In the genomic region with DNA sequence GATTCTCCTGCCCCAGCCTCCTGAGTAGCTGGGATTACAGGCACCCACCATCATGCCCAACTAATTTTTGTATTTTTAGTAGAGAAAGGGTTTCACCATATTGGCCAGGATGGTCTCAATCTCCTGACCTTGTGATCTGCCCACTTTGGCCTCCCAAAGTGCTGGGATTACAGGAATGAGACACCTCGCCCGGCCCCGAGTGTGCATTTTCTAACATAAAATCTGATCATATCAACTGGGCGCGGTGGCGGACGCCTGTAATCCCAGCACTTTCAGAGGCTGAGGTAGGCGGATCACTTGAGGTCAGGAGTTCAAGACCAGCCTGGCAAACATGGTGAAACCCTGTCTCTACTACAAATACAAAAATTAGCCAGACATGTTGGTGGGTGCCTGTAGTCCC, we compare ENCODE assay signal across 5 cellular contexts.
DNase-seq lines count a peak whose midpoint lies in the region; TF ChIP-seq lines count a peak whose summit lies in the region.
"Not testable (repeated sequence)": the region's sequence is repeated elsewhere in the genome, so short reads cannot be mapped to it uniquely, and the experiment has no call there.

No MANE protein-coding gene starts in this region.

- H3K27me3 ChIP-seq in colonic mucosa = not testable (repeated sequence)
- H3K27me3 ChIP-seq in esophagus muscularis mucosa = peaks cover 0 to 50% (median 0%) of the 10 kb centered on the region in 4 donors

- not testable (repeated sequence) for TF ChIP-seq POLR2A in esophagus muscularis mucosa (IDR thresholded peaks at IDR 0.05; ENCODE audit: low read depth)

- H3K27me3 Mint-ChIP-seq in chondrocyte (ENCODE audit: low read depth); osteocyte (ENCODE audit: unreplicated experiment): not testable (repeated sequence)

- not testable (repeated sequence) for H3K9me3 ChIP-seq in colonic mucosa
- peaks cover 0 to 23% (median 0%) of the 10 kb centered on the region in 4 donors for H3K9me3 ChIP-seq in esophagus muscularis mucosa

- H3K9me3 Mint-ChIP-seq in chondrocyte (ENCODE audit: low read depth) (peaks cover 57% of the 10 kb centered on the region), osteocyte (ENCODE audit: unreplicated experiment) (peaks cover 60% of the 10 kb centered on the region)

- not testable (repeated sequence) for H3K27ac Mint-ChIP-seq in chondrocyte (ENCODE audit: unreplicated experiment); osteocyte (ENCODE audit: unreplicated experiment)

- 69% methylated on average over 8 of the region's 8 CpGs for WGBS in esophagus muscularis mucosa

- not testable (repeated sequence) for H3K4me1 ChIP-seq in colonic mucosa, esophagus muscularis mucosa

- H3K36me3 ChIP-seq in colonic mucosa, esophagus muscularis mucosa: not testable (repeated sequence)

- not testable (repeated sequence) for TF ChIP-seq EP300 in esophagus muscularis mucosa (IDR thresholded peaks at IDR 0.05)

- TF ChIP-seq CTCF in chondrocyte (IDR thresholded peaks at IDR 0.05); colonic mucosa (IDR thresholded peaks at IDR 0.05); esophagus muscularis mucosa (IDR thresholded peaks at IDR 0.05); osteocyte (IDR thresholded peaks at IDR 0.05): not testable (repeated sequence)

- H3K4me3 Mint-ChIP-seq in chondrocyte (ENCODE audit: unreplicated experiment); osteocyte (ENCODE audit: unreplicated experiment): not testable (repeated sequence)

- intact Hi-C loops in colonic mucosa (cut with DNase I); esophagus muscularis mucosa (cut with DNase I): not testable (repeated sequence)

- not testable (repeated sequence) for H3K4me1 Mint-ChIP-seq in chondrocyte (ENCODE audit: low read depth); osteocyte (ENCODE audit: unreplicated experiment)

- H3K9ac ChIP-seq in colonic mucosa (ENCODE audit: low read depth in 2 of 2, low read length in 2 of 2) = not testable (repeated sequence)

- peak; percentile 94 for DNase-seq in chondrocyte (ENCODE audit: low spot score)
- peak; percentile 16 for DNase-seq in colonic mucosa
- DNase-seq in esophagus muscularis mucosa (ENCODE audit: extremely low spot score) = peak; percentile 86
- DNase-seq in mucosa of gallbladder (ENCODE audit: low spot score) = peak; percentile 10
- DNase-seq in osteocyte (ENCODE audit: extremely low spot score, unreplicated experiment) = peak; percentile 87

- not testable (repeated sequence) for H3K27ac ChIP-seq in colonic mucosa; esophagus muscularis mucosa (replicated peaks in 1 of 4)

- H3K36me3 Mint-ChIP-seq in chondrocyte (ENCODE audit: low read depth); osteocyte (ENCODE audit: unreplicated experiment): not testable (repeated sequence)

- H3K4me3 ChIP-seq in colonic mucosa, esophagus muscularis mucosa: not testable (repeated sequence)

Comparison
In these comparisons a context has a peak if more than half of its experiments do, and no peak if none do; other contexts are left out.
1. DNase-seq: peak in every context shown above with its lines; median percentile 94 in chondrocyte; 87 in osteocyte; 86 in esophagus muscularis mucosa; 16 in colonic mucosa; 10 in mucosa of gallbladder.